ENCODE assay signal across 35 cellular contexts in the genomic region with DNA sequence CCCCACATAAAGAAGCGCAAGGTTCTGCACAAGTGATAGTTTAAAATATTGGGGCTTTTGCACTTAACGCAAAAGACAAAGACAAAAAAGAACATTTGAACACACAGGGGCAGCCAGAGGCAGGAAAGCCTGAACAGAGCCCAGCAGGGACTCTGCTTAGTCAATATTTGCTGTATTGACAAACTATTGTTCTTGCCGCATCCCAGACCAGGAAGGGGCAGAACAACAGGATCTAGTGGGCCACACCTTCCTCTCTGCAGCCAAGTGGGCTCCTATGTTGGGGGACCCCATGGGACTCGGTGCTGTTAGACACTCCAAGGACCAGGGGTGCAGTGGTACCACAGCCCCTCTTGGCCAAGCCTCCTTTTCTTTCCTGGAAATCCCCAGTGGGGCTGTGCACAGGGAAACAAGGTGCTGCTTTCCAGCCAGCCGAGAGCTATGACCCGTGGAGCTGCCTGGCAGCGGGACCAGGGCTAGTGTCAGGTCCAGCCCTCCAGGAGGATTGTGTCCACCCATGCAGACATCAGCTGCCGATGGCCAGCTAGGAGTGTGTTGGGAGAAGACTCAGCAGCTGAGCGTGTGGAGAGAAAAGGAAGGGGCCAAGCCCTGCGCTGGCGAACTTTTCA. TPM values are rescaled to one million over a fixed set of nuclear protein-coding genes. Genes with fewer than 3 reads are reported as not detected.
DNase-seq lines count a peak whose midpoint lies in the region; ATAC-seq and TF ChIP-seq lines count a peak whose summit lies in the region.
"Had no signal": no experiment of that assay in that cellular context is flagged by ENCODE, and none has a peak within 500 bp of the region (broad histone marks: within the 10 kb centered on the region; RNA-seq: fewer than 3 reads in every experiment).

No MANE protein-coding gene starts in this region.

- H3K4me1 ChIP-seq in right atrium auricular region (peaks cover 0 to 2% of the 10 kb centered on the region in 2 donors), heart right ventricle (peaks cover 0 to 4% (median 0%) of the 10 kb centered on the region in 9 donors), colonic mucosa (no peaks in the 10 kb centered on the region), right lobe of liver (peaks cover 0 to 36% (median 16%) of the 10 kb centered on the region in 4 donors)
- H3K4me1 ChIP-seq: A549, gastrocnemius medialis, parathyroid adenoma, uterus had no signal

- no peak overlapping the region for H3K9ac ChIP-seq in colonic mucosa (ENCODE audit: low read depth in 2 of 2, low read length in 2 of 2)
- H3K9ac ChIP-seq: KMS-11, parathyroid adenoma had no signal

- 76 to 78% methylated on average over 11 of the region's 11 CpGs for WGBS in heart right ventricle, 2 donors
- WGBS in right lobe of liver (ENCODE audit: insufficient coverage, low coverage, low lambda C conversion rate, missing lambda C conversion rate) = 29% methylated on average over 6 of the region's 11 CpGs

- H3K9me3 ChIP-seq in right atrium auricular region (no peaks in the 10 kb centered on the region), heart right ventricle (peaks cover 0 to 26% (median 10%) of the 10 kb centered on the region in 11 donors), colonic mucosa (no peaks in the 10 kb centered on the region), right lobe of liver (no peaks in the 10 kb centered on the region)
- H3K9me3 ChIP-seq: gastrocnemius medialis, testis, uterus had no signal

- peak; percentile 56 for DNase-seq in right atrium auricular region (ENCODE audit: low spot score)
- no peak for DNase-seq in heart right ventricle
- peak; percentile 16 for DNase-seq in colonic mucosa
- peak; percentile 82 to 86 (median 82) for DNase-seq in right lobe of liver
- DNase-seq in HT-29 (ENCODE audit: low spot score) = no peak
- no peak for DNase-seq in stimulated activated naive CD4-positive, alpha-beta T cell treated with Interleukin-2 at 50 U/mL for 16 hours (lab: John Stamatoyannopoulos, UW)
- DNase-seq in GM20000 (ENCODE audit: low spot score) = no peak
- DNase-seq: activated CD4-positive, alpha-beta T cell treated with anti-CD3 and anti-CD28 coated beads, Interleukin-2, amount 50 U/mL, for 1 hour; activated CD4-positive, CD25-positive, alpha-beta regulatory T cell; activated gamma-delta T cell treated with Interleukin-2 at 50 U/mL for 16 hours; activated naive CD8-positive, alpha-beta T cell treated with anti-CD3 and anti-CD28 coated beads, Interleukin-2, amount 50 U/mL, for 24 hours; activated T-cell treated with anti-CD3 and anti-CD28 coated beads, Interleukin-2, amount 50 U/mL, for 4 hours; AML-193; CD4-positive, alpha-beta T cell; dermis blood vessel endothelial cell; EL; gastrocnemius medialis; hippocampal formation; mammary epithelial cell; MG63; NCI-H1436; NCI-H226; NCI-H82; stimulated activated naive CD4-positive, alpha-beta T cell; T-helper 1 cell; testis; uterus had no signal

- H3K4me3 ChIP-seq in right atrium auricular region (no peak overlapping the region), heart right ventricle (no peak overlapping the region), colonic mucosa (no peak overlapping the region), right lobe of liver (no peak overlapping the region)
- H3K4me3 ChIP-seq: A549, gastrocnemius medialis, MG63, smooth muscle cell, testis, uterus had no signal

- H3K36me3 ChIP-seq in right atrium auricular region = no peaks in the 10 kb centered on the region
- no peaks in the 10 kb centered on the region for H3K36me3 ChIP-seq in heart right ventricle
- H3K36me3 ChIP-seq in colonic mucosa = no peaks in the 10 kb centered on the region
- H3K36me3 ChIP-seq in right lobe of liver = peaks cover 0 to 11% (median 0%) of the 10 kb centered on the region in 4 donors
- H3K36me3 ChIP-seq: gastrocnemius medialis, MG63, uterus had no signal

- ATAC-seq in heart right ventricle = no peak
- ATAC-seq in right lobe of liver = peak; percentile 90 to 95 (median 92)
- ATAC-seq in HG02870 (IDR thresholded peaks at IDR 0.05; ENCODE audit: unreplicated experiment) = no peak
- ATAC-seq: A549; activated naive CD8-positive, alpha-beta T cell treated with anti-CD3 and anti-CD28 coated beads, Interleukin-2, amount 50 U/mL, for 24 hours; activated T-cell treated with anti-CD3 and anti-CD28 coated beads, Interleukin-2, amount 50 U/mL, for 4 hours; gastrocnemius medialis had no signal

- no peak overlapping the region for H3K27ac ChIP-seq in right atrium auricular region
- H3K27ac ChIP-seq in heart right ventricle = no peak overlapping the region
- H3K27ac ChIP-seq in colonic mucosa = no peak overlapping the region
- H3K27ac ChIP-seq in right lobe of liver = peak overlapping the region in 2 of 3 donors; percentile 34 to 59
- H3K27ac ChIP-seq: A549, gastrocnemius medialis, HL-60, KMS-11, parathyroid adenoma, RWPE1, testis, uterus had no signal

- no peak for TF ChIP-seq POLR2A in right lobe of liver (IDR thresholded peaks at IDR 0.05)

- intact Hi-C loops in heart right ventricle (cut with DNase I) (no loop called here), colonic mucosa (cut with DNase I) (no loop called here), right lobe of liver (cut with DNase I) (no loop called here)

- TF ChIP-seq CTCF in right atrium auricular region (IDR thresholded peaks at IDR 0.05) = no peak
- no peak for TF ChIP-seq CTCF in heart right ventricle (IDR thresholded peaks at IDR 0.05)
- TF ChIP-seq CTCF in colonic mucosa (IDR thresholded peaks at IDR 0.05) = no peak
- TF ChIP-seq CTCF in right lobe of liver (IDR thresholded peaks at IDR 0.05) = no peak
- no peak for TF ChIP-seq CTCF in GM20000 (IDR thresholded peaks at IDR 0.05; ENCODE audit: extremely low read depth, missing control alignments)

- no peaks in the 10 kb centered on the region for H3K27me3 ChIP-seq in right atrium auricular region
- peaks cover 0 to 3% (median 0%) of the 10 kb centered on the region in 7 donors for H3K27me3 ChIP-seq in heart right ventricle
- H3K27me3 ChIP-seq in colonic mucosa = no peaks in the 10 kb centered on the region
- no peaks in the 10 kb centered on the region for H3K27me3 ChIP-seq in right lobe of liver
- H3K27me3 ChIP-seq: MG63, testis, uterus had no signal

RNA-seq across cellular contexts. Expression of a gene that starts 43.3 kb away (rescaled TPM):
- 10 to 100 TPM; 10.2 to 29.4 TPM for total RNA-seq in right atrium auricular region
- total RNA-seq in heart right ventricle = 10 to 100 TPM in 5 of 10 donors, 1 to 10 TPM in 5; 6.6 to 13.8 (median 9.7) TPM
- polyA plus RNA-seq in heart right ventricle = 10 to 100 TPM in 1 of 2 donors, 1 to 10 TPM in 1; 6.8 to 12.7 TPM
- 10 to 100 TPM in 1 of 2 donors, 1 to 10 TPM in 1; 8.3 to 16.4 TPM for total RNA-seq in colonic mucosa
- total RNA-seq in right lobe of liver = 100 to 1,000 TPM in 3 of 6 experiments, 10 to 100 TPM in 3; 32.1 to 292 (median 78.0) TPM
- 83.2 and 114 TPM in 2 replicates for total RNA-seq in HT-29 (2014; rRNA removed; shearing (Covaris generic))
- total RNA-seq: CD4-positive, alpha-beta T cell had no signal
- polyA plus RNA-seq: neural cell had no signal

Comparison
In these comparisons a context has a peak if more than half of its experiments do, and no peak if none do; other contexts are left out.
1. DNase-seq: peak in right atrium auricular region (single experiment), colonic mucosa (single experiment) and right lobe of liver (3 of 3); none in heart right ventricle (0 of 2), HT-29 (single experiment), stimulated activated naive CD4-positive, alpha-beta T cell treated with Interleukin-2 at 50 U/mL for 16 hours (single experiment) and GM20000 (single experiment).
2. H3K27ac ChIP-seq: peak in right lobe of liver (2 of 3); none in right atrium auricular region (0 of 2), heart right ventricle (0 of 10) and colonic mucosa (single experiment).
3. ATAC-seq: peak in right lobe of liver (4 of 4); none in heart right ventricle (0 of 8) and HG02870 (single experiment).